In the genomic region with DNA sequence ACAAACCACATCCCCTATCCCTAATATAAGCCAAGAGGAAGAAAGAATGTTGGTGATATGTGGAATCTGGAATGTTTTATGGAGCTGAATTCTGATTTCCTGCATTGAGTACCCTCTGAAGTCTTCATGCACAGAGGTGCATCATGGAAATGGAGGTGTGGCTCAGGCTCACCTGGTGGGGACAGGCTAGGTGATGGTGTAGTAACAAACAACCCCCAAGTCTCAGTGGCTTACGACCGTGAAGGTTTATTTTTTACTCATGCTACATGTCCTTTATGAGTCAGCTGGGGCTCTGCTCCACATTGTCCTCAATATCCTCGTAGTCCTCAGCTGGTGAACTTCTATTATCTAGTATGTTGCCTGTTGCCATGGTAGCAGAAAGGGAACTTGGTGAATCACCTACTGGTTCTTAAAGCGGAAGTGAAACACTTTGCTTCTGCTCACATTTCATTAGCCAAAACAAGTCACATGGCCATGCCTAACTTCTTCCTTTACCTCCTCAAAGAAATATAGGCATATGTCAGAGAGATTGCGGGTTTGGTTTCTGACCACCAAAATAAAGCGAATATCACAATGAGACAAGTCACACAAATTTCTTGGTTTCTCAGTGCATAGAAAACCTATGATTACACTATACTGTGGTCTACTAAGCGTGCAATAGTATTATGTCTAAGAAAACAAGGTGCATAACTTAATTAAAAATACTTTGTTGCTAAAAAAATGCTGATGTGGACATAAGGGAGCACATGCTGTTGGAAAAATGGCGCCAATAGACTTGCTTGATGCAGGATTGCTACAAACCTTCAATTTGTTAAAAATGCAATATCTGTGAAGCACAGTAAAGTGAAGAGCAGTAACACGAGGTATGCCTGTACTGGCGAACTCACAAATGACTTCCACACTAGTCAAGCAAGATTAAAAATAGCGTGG, we compare ENCODE assay signal across 8 cellular contexts. TPM values are rescaled to one million over a fixed set of nuclear protein-coding genes. Genes with fewer than 3 reads are reported as not detected.
DNase-seq lines count a peak whose midpoint lies in the region; FAIRE-seq and TF ChIP-seq lines count a peak whose summit lies in the region.

TSS of gene PMFBP1 (minus strand) at position 51 of the 930 bp plus-strand sequence. CDS start 947 bp downstream, outside the sequence.

- H3K36me3 Mint-ChIP-seq in activated naive CD8-positive, alpha-beta T cell treated with anti-CD3 and anti-CD28 coated beads for 36 hours, result no peaks in the 10 kb centered on the region

- H3K4me1 Mint-ChIP-seq in activated naive CD8-positive, alpha-beta T cell treated with anti-CD3 and anti-CD28 coated beads for 36 hours, result peaks cover 8% of the 10 kb centered on the region

- peak within 1 kb of the TSS; percentile 12 for H3K27ac Mint-ChIP-seq in activated naive CD8-positive, alpha-beta T cell treated with anti-CD3 and anti-CD28 coated beads for 36 hours

- H3K4me3 Mint-ChIP-seq in activated naive CD8-positive, alpha-beta T cell treated with anti-CD3 and anti-CD28 coated beads for 36 hours, result no peak within 1 kb of the TSS

- H3K9me3 Mint-ChIP-seq in activated naive CD8-positive, alpha-beta T cell treated with anti-CD3 and anti-CD28 coated beads for 36 hours, result peaks cover 3% of the 10 kb centered on the region

- DNase-seq in stimulated activated CD4-positive, alpha-beta T cell treated with anti-CD3 and anti-CD28 coated beads, Interleukin-12 subunit alpha, Interleukin-12 subunit beta, amount 100 ng/mL, for 48 hours (ENCODE audit: low read depth in 2 of 3, low spot score in 1 of 3), result peak; percentile 2 to 8 (median 3)
- DNase-seq in stimulated activated CD4-positive, alpha-beta T cell treated with anti-CD3 and anti-CD28 coated beads, Interleukin-2, amount 100 ng/mL, for 24 hours, result no peak
- DNase-seq in H54 (ENCODE audit: insufficient read length, low spot score), result peak; percentile 23
- peak; percentile 95 to 96 for DNase-seq in Kasumi-1 (lab: John Stamatoyannopoulos, UW)
- peak; percentile 29 for DNase-seq in activated naive CD8-positive, alpha-beta T cell treated with anti-CD3 and anti-CD28 coated beads for 36 hours
- peak; percentile 43 for DNase-seq in urothelium cell line (ENCODE audit: low spot score)
- no peak for DNase-seq in iPS-NIHi7 (ENCODE audit: extremely low spot score)

- FAIRE-seq in H54 (lab: Jason Lieb, UNC), result peak; percentile 69
- peak; percentile 53 for FAIRE-seq in islet of Langerhans (lab: Jason Lieb, UNC)
- FAIRE-seq in urothelium cell line (lab: Jason Lieb, UNC), result no peak

- no peak for TF ChIP-seq POLR2A in H54 (IDR thresholded peaks at IDR 0.05; ENCODE audit: low read depth, low read length)

- no peaks in the 10 kb centered on the region for H3K27me3 Mint-ChIP-seq in activated naive CD8-positive, alpha-beta T cell treated with anti-CD3 and anti-CD28 coated beads for 36 hours

RNA-seq across cellular contexts. Expression of gene PMFBP1, which starts in this region (rescaled TPM):
- total RNA-seq in activated naive CD8-positive, alpha-beta T cell treated with anti-CD3 and anti-CD28 coated beads for 36 hours, result 1 to 10 TPM; 1.1 to 1.5 TPM

Comparison
In these comparisons a context has a peak if more than half of its experiments do, and no peak if none do; other contexts are left out.
1. DNase-seq: peak in stimulated activated CD4-positive, alpha-beta T cell treated with anti-CD3 and anti-CD28 coated beads, Interleukin-12 subunit alpha, Interleukin-12 subunit beta, amount 100 ng/mL, for 48 hours (3 of 3), H54 (single experiment), Kasumi-1 (2 of 2), activated naive CD8-positive, alpha-beta T cell treated with anti-CD3 and anti-CD28 coated beads for 36 hours (single experiment) and urothelium cell line (single experiment); none in stimulated activated CD4-positive, alpha-beta T cell treated with anti-CD3 and anti-CD28 coated beads, Interleukin-2, amount 100 ng/mL, for 24 hours (0 of 2) and iPS-NIHi7 (single experiment).